ENCODE assay signal across 1 cellular context in the genomic region with DNA sequence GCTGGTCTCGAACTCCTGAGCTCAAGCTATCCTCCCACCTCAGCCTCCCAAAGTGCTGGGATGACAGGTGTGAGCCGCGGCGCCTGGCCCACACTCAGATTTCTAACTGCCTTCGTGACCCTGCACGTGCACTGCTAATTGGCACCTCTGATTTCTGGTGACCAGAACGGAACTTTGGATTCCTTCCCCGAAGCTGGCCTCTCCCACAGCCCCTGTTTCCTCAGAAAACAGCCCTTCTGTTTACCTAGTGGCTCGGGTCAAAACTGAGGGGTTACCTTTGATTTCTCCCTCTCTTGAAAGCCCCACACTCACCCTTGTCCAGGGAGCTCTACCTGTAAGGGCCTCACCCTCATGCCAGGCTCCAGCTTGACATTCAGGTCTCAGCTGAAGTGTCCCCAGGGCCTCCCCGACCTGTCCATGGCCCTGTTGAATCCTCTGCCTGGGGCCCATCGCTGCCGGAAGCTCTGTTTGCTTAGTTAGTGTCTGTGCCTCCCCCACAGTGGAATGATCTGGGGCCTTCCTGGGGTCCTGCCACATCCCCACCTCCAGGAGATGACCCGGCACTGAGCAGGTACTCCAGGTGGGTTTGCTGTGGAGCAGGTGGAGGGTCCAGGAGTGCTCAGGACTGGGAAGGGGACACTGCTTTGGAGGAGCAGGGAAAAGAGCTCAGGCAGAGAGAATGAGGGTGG.
TF ChIP-seq lines count a peak whose summit lies in the region.

No MANE protein-coding gene starts in this region.

TF ChIP-seq in HepG2, 621 proteins besides CTCF, POLR2A, EP300 and RAD21 (continued from another document and continues in another):
- TF ChIP-seq, protein P1, sequence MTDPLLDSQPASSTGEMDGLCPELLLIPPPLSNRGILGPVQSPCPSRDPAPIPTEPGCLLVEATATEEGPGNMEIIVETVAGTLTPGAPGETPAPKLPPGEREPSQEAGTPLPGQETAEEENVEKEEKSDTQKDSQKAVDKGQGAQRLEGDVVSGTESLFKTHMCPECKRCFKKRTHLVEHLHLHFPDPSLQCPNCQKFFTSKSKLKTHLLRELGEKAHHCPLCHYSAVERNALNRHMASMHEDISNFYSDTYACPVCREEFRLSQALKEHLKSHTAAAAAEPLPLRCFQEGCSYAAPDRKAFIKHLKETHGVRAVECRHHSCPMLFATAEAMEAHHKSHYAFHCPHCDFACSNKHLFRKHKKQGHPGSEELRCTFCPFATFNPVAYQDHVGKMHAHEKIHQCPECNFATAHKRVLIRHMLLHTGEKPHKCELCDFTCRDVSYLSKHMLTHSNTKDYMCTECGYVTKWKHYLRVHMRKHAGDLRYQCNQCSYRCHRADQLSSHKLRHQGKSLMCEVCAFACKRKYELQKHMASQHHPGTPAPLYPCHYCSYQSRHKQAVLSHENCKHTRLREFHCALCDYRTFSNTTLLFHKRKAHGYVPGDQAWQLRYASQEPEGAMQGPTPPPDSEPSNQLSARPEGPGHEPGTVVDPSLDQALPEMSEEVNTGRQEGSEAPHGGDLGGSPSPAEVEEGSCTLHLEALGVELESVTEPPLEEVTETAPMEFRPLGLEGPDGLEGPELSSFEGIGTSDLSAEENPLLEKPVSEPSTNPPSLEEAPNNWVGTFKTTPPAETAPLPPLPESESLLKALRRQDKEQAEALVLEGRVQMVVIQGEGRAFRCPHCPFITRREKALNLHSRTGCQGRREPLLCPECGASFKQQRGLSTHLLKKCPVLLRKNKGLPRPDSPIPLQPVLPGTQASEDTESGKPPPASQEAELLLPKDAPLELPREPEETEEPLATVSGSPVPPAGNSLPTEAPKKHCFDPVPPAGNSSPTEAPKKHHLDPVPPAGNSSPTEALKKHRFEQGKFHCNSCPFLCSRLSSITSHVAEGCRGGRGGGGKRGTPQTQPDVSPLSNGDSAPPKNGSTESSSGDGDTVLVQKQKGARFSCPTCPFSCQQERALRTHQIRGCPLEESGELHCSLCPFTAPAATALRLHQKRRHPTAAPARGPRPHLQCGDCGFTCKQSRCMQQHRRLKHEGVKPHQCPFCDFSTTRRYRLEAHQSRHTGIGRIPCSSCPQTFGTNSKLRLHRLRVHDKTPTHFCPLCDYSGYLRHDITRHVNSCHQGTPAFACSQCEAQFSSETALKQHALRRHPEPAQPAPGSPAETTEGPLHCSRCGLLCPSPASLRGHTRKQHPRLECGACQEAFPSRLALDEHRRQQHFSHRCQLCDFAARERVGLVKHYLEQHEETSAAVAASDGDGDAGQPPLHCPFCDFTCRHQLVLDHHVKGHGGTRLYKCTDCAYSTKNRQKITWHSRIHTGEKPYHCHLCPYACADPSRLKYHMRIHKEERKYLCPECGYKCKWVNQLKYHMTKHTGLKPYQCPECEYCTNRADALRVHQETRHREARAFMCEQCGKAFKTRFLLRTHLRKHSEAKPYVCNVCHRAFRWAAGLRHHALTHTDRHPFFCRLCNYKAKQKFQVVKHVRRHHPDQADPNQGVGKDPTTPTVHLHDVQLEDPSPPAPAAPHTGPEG (CRISPR knock-in tag; IDR thresholded peaks at IDR 0.05) = peak; percentile 59; the same call in 1 of the 2 replicates
- peak; percentile 91 for TF ChIP-seq SALL1 (CRISPR knock-in tag; IDR thresholded peaks at IDR 0.05)
- no peak for TF ChIP-seq U2AF1 (optimal IDR thresholded peaks at IDR 0.05; ENCODE audit: low read depth, low read length)
- TF ChIP-seq, protein P2, sequence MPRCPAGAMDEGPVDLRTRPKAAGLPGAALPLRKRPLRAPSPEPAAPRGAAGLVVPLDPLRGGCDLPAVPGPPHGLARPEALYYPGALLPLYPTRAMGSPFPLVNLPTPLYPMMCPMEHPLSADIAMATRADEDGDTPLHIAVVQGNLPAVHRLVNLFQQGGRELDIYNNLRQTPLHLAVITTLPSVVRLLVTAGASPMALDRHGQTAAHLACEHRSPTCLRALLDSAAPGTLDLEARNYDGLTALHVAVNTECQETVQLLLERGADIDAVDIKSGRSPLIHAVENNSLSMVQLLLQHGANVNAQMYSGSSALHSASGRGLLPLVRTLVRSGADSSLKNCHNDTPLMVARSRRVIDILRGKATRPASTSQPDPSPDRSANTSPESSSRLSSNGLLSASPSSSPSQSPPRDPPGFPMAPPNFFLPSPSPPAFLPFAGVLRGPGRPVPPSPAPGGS (CRISPR knock-in tag; IDR thresholded peaks at IDR 0.05) = peak; percentile 78; the same call in 1 of the 2 replicates
- TF ChIP-seq TCF7 (IDR thresholded peaks at IDR 0.05; ENCODE audit: low read depth) = peak; percentile 90
- TF ChIP-seq SP1 (IDR thresholded peaks at IDR 0.05) = no peak
- no peak for TF ChIP-seq SP1 (CRISPR knock-in tag; IDR thresholded peaks at IDR 0.05)
- peak; percentile 46; the same call in 1 of the 2 replicates for TF ChIP-seq MYC (CRISPR knock-in tag; IDR thresholded peaks at IDR 0.05; ENCODE audit: borderline replicate concordance)
- TF ChIP-seq ZNF251 (CRISPR knock-in tag; IDR thresholded peaks at IDR 0.05) = no peak
- TF ChIP-seq, protein P3, sequence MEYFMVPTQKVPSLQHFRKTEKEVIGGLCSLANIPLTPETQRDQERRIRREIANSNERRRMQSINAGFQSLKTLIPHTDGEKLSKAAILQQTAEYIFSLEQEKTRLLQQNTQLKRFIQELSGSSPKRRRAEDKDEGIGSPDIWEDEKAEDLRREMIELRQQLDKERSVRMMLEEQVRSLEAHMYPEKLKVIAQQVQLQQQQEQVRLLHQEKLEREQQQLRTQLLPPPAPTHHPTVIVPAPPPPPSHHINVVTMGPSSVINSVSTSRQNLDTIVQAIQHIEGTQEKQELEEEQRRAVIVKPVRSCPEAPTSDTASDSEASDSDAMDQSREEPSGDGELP (IDR thresholded peaks at IDR 0.05; ENCODE audit: borderline replicate concordance, low read depth) = peak; percentile 59; the same call in 1 of the 2 replicates
- TF ChIP-seq, protein P4, sequence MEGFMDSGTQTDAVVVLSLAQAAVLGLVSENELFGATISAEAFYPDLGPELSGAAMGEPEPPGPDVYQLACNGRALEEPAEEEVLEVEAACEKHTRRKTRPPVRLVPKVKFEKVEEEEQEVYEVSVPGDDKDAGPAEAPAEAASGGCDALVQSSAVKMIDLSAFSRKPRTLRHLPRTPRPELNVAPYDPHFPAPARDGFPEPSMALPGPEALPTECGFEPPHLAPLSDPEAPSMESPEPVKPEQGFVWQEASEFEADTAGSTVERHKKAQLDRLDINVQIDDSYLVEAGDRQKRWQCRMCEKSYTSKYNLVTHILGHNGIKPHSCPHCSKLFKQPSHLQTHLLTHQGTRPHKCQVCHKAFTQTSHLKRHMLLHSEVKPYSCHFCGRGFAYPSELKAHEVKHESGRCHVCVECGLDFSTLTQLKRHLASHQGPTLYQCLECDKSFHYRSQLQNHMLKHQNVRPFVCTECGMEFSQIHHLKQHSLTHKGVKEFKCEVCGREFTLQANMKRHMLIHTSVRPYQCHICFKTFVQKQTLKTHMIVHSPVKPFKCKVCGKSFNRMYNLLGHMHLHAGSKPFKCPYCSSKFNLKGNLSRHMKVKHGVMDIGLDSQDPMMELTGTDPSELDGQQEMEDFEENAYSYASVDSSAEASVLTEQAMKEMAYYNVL (CRISPR knock-in tag; IDR thresholded peaks at IDR 0.05; ENCODE audit: borderline replicate concordance) = peak; percentile 40; the same call in 1 of the 2 replicates
- peak; percentile 62 for TF ChIP-seq MED1 (CRISPR knock-in tag; IDR thresholded peaks at IDR 0.05)
- peak; percentile 45 for TF ChIP-seq GABPB1 (CRISPR knock-in tag; IDR thresholded peaks at IDR 0.05)
- no peak for TF ChIP-seq SOX6 (IDR thresholded peaks at IDR 0.05)
- peak; percentile 76 for TF ChIP-seq SOX6 (CRISPR knock-in tag; IDR thresholded peaks at IDR 0.05)
- TF ChIP-seq, protein P5, sequence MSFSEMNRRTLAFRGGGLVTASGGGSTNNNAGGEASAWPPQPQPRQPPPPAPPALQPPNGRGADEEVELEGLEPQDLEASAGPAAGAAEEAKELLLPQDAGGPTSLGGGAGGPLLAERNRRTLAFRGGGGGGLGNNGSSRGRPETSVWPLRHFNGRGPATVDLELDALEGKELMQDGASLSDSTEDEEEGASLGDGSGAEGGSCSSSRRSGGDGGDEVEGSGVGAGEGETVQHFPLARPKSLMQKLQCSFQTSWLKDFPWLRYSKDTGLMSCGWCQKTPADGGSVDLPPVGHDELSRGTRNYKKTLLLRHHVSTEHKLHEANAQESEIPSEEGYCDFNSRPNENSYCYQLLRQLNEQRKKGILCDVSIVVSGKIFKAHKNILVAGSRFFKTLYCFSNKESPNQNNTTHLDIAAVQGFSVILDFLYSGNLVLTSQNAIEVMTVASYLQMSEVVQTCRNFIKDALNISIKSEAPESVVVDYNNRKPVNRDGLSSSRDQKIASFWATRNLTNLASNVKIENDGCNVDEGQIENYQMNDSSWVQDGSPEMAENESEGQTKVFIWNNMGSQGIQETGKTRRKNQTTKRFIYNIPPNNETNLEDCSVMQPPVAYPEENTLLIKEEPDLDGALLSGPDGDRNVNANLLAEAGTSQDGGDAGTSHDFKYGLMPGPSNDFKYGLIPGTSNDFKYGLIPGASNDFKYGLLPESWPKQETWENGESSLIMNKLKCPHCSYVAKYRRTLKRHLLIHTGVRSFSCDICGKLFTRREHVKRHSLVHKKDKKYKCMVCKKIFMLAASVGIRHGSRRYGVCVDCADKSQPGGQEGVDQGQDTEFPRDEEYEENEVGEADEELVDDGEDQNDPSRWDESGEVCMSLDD (CRISPR knock-in tag; IDR thresholded peaks at IDR 0.05; ENCODE audit: borderline replicate concordance) = 0 out of 2 replicates have a peak, but pooled peaks have one; percentile 63
- no peak; the same call in 1 of the 2 replicates for TF ChIP-seq CCDC6 (CRISPR knock-in tag; IDR thresholded peaks at IDR 0.05)
- TF ChIP-seq, protein P6, sequence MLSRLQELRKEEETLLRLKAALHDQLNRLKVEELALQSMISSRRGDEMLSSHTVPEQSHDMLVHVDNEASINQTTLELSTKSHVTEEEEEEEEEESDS (CRISPR knock-in tag; IDR thresholded peaks at IDR 0.05; ENCODE audit: borderline replicate concordance) = 0 out of 2 replicates have a peak, but pooled peaks have one; percentile 42
- TF ChIP-seq NR2F1 (CRISPR knock-in tag; IDR thresholded peaks at IDR 0.05) = peak; percentile 30 to 82; a peak in 2 of 4 replicates
- peak; percentile 74 for TF ChIP-seq PHF21A (CRISPR knock-in tag; IDR thresholded peaks at IDR 0.05)
- TF ChIP-seq, protein P7, sequence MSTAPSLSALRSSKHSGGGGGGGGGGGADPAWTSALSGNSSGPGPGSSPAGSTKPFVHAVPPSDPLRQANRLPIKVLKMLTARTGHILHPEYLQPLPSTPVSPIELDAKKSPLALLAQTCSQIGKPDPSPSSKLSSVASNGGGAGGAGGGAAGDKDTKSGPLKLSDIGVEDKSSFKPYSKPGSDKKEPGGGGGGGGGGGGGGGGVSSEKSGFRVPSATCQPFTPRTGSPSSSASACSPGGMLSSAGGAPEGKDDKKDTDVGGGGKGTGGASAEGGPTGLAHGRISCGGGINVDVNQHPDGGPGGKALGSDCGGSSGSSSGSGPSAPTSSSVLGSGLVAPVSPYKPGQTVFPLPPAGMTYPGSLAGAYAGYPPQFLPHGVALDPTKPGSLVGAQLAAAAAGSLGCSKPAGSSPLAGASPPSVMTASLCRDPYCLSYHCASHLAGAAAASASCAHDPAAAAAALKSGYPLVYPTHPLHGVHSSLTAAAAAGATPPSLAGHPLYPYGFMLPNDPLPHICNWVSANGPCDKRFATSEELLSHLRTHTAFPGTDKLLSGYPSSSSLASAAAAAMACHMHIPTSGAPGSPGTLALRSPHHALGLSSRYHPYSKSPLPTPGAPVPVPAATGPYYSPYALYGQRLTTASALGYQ (CRISPR knock-in tag; IDR thresholded peaks at IDR 0.05) = peak; percentile 65; the same call in 1 of the 2 replicates
- TF ChIP-seq, protein P8, sequence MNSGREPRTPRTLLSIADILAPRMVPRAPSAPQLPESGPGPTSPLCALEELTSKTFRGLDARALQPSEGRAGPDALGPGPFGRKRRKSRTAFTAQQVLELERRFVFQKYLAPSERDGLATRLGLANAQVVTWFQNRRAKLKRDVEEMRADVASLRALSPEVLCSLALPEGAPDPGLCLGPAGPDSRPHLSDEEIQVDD (CRISPR knock-in tag; IDR thresholded peaks at IDR 0.05; ENCODE audit: borderline replicate concordance) = 0 out of 2 replicates have a peak, but pooled peaks have one; percentile 55
- 0 out of 2 replicates have a peak, but pooled peaks have one; percentile 18 for TF ChIP-seq ZNF556 (CRISPR knock-in tag; IDR thresholded peaks at IDR 0.05; ENCODE audit: borderline replicate concordance)
- TF ChIP-seq EZH2 (conservative IDR thresholded peaks at IDR 0.05; ENCODE audit: low read depth, low read length) = no peak
- TF ChIP-seq, protein P9, sequence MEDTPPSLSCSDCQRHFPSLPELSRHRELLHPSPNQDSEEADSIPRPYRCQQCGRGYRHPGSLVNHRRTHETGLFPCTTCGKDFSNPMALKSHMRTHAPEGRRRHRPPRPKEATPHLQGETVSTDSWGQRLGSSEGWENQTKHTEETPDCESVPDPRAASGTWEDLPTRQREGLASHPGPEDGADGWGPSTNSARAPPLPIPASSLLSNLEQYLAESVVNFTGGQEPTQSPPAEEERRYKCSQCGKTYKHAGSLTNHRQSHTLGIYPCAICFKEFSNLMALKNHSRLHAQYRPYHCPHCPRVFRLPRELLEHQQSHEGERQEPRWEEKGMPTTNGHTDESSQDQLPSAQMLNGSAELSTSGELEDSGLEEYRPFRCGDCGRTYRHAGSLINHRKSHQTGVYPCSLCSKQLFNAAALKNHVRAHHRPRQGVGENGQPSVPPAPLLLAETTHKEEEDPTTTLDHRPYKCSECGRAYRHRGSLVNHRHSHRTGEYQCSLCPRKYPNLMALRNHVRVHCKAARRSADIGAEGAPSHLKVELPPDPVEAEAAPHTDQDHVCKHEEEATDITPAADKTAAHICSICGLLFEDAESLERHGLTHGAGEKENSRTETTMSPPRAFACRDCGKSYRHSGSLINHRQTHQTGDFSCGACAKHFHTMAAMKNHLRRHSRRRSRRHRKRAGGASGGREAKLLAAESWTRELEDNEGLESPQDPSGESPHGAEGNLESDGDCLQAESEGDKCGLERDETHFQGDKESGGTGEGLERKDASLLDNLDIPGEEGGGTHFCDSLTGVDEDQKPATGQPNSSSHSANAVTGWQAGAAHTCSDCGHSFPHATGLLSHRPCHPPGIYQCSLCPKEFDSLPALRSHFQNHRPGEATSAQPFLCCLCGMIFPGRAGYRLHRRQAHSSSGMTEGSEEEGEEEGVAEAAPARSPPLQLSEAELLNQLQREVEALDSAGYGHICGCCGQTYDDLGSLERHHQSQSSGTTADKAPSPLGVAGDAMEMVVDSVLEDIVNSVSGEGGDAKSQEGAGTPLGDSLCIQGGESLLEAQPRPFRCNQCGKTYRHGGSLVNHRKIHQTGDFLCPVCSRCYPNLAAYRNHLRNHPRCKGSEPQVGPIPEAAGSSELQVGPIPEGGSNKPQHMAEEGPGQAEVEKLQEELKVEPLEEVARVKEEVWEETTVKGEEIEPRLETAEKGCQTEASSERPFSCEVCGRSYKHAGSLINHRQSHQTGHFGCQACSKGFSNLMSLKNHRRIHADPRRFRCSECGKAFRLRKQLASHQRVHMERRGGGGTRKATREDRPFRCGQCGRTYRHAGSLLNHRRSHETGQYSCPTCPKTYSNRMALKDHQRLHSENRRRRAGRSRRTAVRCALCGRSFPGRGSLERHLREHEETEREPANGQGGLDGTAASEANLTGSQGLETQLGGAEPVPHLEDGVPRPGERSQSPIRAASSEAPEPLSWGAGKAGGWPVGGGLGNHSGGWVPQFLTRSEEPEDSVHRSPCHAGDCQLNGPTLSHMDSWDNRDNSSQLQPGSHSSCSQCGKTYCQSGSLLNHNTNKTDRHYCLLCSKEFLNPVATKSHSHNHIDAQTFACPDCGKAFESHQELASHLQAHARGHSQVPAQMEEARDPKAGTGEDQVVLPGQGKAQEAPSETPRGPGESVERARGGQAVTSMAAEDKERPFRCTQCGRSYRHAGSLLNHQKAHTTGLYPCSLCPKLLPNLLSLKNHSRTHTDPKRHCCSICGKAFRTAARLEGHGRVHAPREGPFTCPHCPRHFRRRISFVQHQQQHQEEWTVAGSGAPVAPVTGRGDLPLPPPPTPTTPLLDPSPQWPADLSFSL (CRISPR knock-in tag; IDR thresholded peaks at IDR 0.05) = no peak
- TF ChIP-seq ZBTB1 (CRISPR knock-in tag; IDR thresholded peaks at IDR 0.05; ENCODE audit: borderline replicate concordance) = no peak
- TF ChIP-seq SOX5 (CRISPR knock-in tag; IDR thresholded peaks at IDR 0.05; ENCODE audit: borderline replicate concordance) = peak; percentile 73; the same call in 1 of the 2 replicates
- no peak for TF ChIP-seq FOXP1 (IDR thresholded peaks at IDR 0.05)
- TF ChIP-seq FOXP1 (CRISPR knock-in tag; IDR thresholded peaks at IDR 0.05) = peak; percentile 57; the same call in 1 of the 2 replicates
